ENCODE assay signal across 11 cellular contexts in the genomic region with DNA sequence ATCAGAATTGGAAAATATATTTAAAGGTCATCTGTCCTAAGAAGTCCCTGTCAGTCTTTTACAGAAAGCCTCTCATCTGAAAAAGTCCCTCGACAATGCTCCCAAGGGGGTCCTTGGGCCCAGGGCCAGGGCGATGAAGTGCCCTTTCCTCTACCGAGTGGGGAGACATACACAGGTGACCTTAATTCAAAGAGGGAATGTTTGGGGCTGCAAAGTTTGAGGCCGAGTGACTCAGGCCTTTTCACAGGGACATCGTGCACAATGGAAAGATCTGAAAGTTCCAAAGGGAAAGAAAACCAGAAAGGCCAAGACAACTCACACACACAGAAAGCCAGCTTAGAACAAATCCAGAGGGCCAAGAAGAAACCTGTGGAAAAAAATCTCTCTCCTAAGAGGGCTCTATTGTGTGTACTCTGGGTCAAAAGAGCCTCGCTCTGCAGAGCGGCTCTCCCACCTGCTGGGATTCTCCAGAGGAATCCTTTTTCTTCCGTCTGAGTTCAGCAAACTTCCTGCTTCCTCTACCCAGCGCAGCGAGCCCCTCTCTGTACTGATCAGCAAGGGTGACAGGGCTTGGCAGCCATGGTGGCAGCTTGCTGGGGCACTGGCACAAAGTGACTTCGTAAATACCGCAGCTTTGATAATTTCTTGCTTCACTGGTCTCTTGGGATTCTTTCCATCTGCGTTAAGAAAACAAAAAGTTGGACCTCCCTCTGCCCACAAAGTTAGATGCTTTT.
A peak's percentile ranks its signal among the peaks of the same experiment; 100 is the strongest.
DNase-seq lines count a peak whose midpoint lies in the region; ATAC-seq, FAIRE-seq and TF ChIP-seq lines count a peak whose summit lies in the region.
"Had no signal": no experiment of that assay in that cellular context is flagged by ENCODE, and none has a peak within 500 bp of the region (broad histone marks: within the 10 kb centered on the region; RNA-seq: fewer than 3 reads in every experiment).

No MANE protein-coding gene starts in this region.

- no peak for TF ChIP-seq CTCF in endothelial cell of umbilical vein (IDR thresholded peaks at IDR 0.05; ENCODE audit: extremely low read depth in 1 of 2, insufficient read depth in 1 of 2, low read depth in 1 of 2, low read length in 2 of 2)

- H3K9me3 ChIP-seq in endothelial cell of umbilical vein (replicated peaks; ENCODE audit: control insufficient read depth, insufficient read depth, low read length) (no peaks in the 10 kb centered on the region), mucosa of rectum (ENCODE audit: control insufficient read depth in 2 of 2, low read length in 2 of 2) (no peaks in the 10 kb centered on the region)

- H3K9me1 ChIP-seq in endothelial cell of umbilical vein (replicated peaks; ENCODE audit: control insufficient read depth, extremely low read depth, insufficient read depth, low read length) = no peaks in the 10 kb centered on the region

- H3K36me3 Mint-ChIP-seq in T-helper 2 cell treated with Interferon-gamma antibody and Interleukin-4, amounts not matched to agents 5 μg/mL and 100 μg/mL, for 36 hours (ENCODE audit: low read depth) = no peaks in the 10 kb centered on the region
- H3K36me3 Mint-ChIP-seq in activated T-cell treated with anti-CD3 and anti-CD28 coated beads, Interleukin-2, amount 50 U/mL, for 4 hours (ENCODE audit: insufficient read depth) = no peaks in the 10 kb centered on the region

- ATAC-seq in GM18867 (IDR thresholded peaks at IDR 0.05; ENCODE audit: unreplicated experiment) (no peak), HG03095 (IDR thresholded peaks at IDR 0.05; ENCODE audit: unreplicated experiment) (no peak)
- no peak for ATAC-seq in activated T-cell treated with anti-CD3 and anti-CD28 coated beads, Interleukin-2, amount 50 U/mL, for 4 hours

- no peak for TF ChIP-seq POLR2A in endothelial cell of umbilical vein (IDR thresholded peaks at IDR 0.05; ENCODE audit: low read depth, low read length)

- H3K27ac ChIP-seq in endothelial cell of umbilical vein (ENCODE audit: insufficient read depth, low read depth, low read length) = no peak overlapping the region
- peak overlapping the region; percentile 85 to 87 for H3K27ac ChIP-seq in mucosa of rectum (ENCODE audit: low read depth in 2 of 2, low read length in 2 of 2)
- H3K27ac ChIP-seq: GM23248 had no signal

- no peaks in the 10 kb centered on the region for H3K27me3 ChIP-seq in endothelial cell of umbilical vein (ENCODE audit: control insufficient read depth in 2 of 2, insufficient read depth in 2 of 2, low read length in 2 of 2)
- no peaks in the 10 kb centered on the region for H3K27me3 ChIP-seq in mucosa of rectum (ENCODE audit: control insufficient read depth in 2 of 2, insufficient read depth in 2 of 2, low read length in 2 of 2)

- DNase-seq in A172 (ENCODE audit: low spot score) (peak; percentile 51), NCI-H2107 treated with DMSO at 0.1 percent for 48 hours (lab: John Stamatoyannopoulos, UW; ENCODE audit: unreplicated experiment) (peak; percentile 56), endothelial cell of umbilical vein (ENCODE audit: low read depth, low spot score) (peak; percentile 34)
- no peak for DNase-seq in T-helper 2 cell treated with Interferon-gamma antibody and Interleukin-4, amounts not matched to agents 5 μg/mL and 100 μg/mL, for 36 hours (ENCODE audit: low spot score)
- DNase-seq in activated T-cell treated with anti-CD3 and anti-CD28 coated beads, Interleukin-2, amount 50 U/mL, for 4 hours = no peak
- DNase-seq: activated gamma-delta T cell, GM23248, NCI-H524 treated with DMSO at 0.1 percent for 48 hours had no signal

- no peaks in the 10 kb centered on the region for H4K20me1 ChIP-seq in endothelial cell of umbilical vein (replicated peaks; ENCODE audit: control insufficient read depth, extremely low read depth, insufficient read depth, low read length)

- H3K9ac ChIP-seq in endothelial cell of umbilical vein (replicated peaks; ENCODE audit: extremely low read depth, insufficient read depth, low read length) (no peak overlapping the region), mucosa of rectum (ENCODE audit: low read depth in 1 of 2, low read length in 2 of 2) (peak overlapping the region in 1 of 2 donors; percentile 8)
- H3K9ac ChIP-seq: GM23248 had no signal

- no peak overlapping the region for H3K27ac Mint-ChIP-seq in T-helper 2 cell treated with Interferon-gamma antibody and Interleukin-4, amounts not matched to agents 5 μg/mL and 100 μg/mL, for 36 hours

- POLR2A ChIA-PET in endothelial cell of umbilical vein (lab: Charles Lee) = no interaction called here

- H3K27me3 Mint-ChIP-seq in T-helper 2 cell treated with Interferon-gamma antibody and Interleukin-4, amounts not matched to agents 5 μg/mL and 100 μg/mL, for 36 hours (ENCODE audit: low read depth) = peaks cover 14% of the 10 kb centered on the region
- H3K27me3 Mint-ChIP-seq in activated T-cell treated with anti-CD3 and anti-CD28 coated beads, Interleukin-2, amount 50 U/mL, for 4 hours (ENCODE audit: low read depth) = peaks cover 2% of the 10 kb centered on the region

- peak; percentile 70 for FAIRE-seq in endothelial cell of umbilical vein (lab: Jason Lieb, UNC)

- no peak overlapping the region for H3K4me3 Mint-ChIP-seq in T-helper 2 cell treated with Interferon-gamma antibody and Interleukin-4, amounts not matched to agents 5 μg/mL and 100 μg/mL, for 36 hours
- H3K4me3 Mint-ChIP-seq in activated T-cell treated with anti-CD3 and anti-CD28 coated beads, Interleukin-2, amount 50 U/mL, for 4 hours = no peak overlapping the region

- intact Hi-C loops in endothelial cell of umbilical vein (cut with micrococcal nuclease) = loop anchor here (5.0 kb wide), 1 partner anchor 285 kb away; a partner anchor contains a TSS

- peak overlapping the region; percentile 3 for H3K4me2 ChIP-seq in endothelial cell of umbilical vein (ENCODE audit: insufficient read depth, low read length)

- CTCF ChIA-PET in endothelial cell of umbilical vein (lab: Charles Lee) = interaction anchor here (1.3 kb wide), 1 partner anchor 8 kb away, joined by 3 read pairs; no protein-coding TSS in a partner anchor

- H3K9me3 Mint-ChIP-seq in T-helper 2 cell treated with Interferon-gamma antibody and Interleukin-4, amounts not matched to agents 5 μg/mL and 100 μg/mL, for 36 hours = no peaks in the 10 kb centered on the region
- no peaks in the 10 kb centered on the region for H3K9me3 Mint-ChIP-seq in activated T-cell treated with anti-CD3 and anti-CD28 coated beads, Interleukin-2, amount 50 U/mL, for 4 hours

- H2AFZ ChIP-seq in endothelial cell of umbilical vein (ENCODE audit: low read depth, low read length) = peak overlapping the region; percentile 29
- H2AFZ ChIP-seq: GM23248 had no signal

- H3K4me3 ChIP-seq in endothelial cell of umbilical vein (replicated peaks in 1 of 3; ENCODE audit: insufficient read depth in 1 of 3, low read depth in 1 of 3, low read length in 3 of 3) = no peak overlapping the region
- no peak overlapping the region for H3K4me3 ChIP-seq in mucosa of rectum (ENCODE audit: low read length in 2 of 2)
- H3K4me3 ChIP-seq: GM23248 had no signal

- BruUV-seq in endothelial cell of umbilical vein (replicated peaks; lab: Mats Ljungman, UMichigan) = no TSS peak

- H3K4me1 ChIP-seq in endothelial cell of umbilical vein (ENCODE audit: control insufficient read depth, extremely low read depth, insufficient read depth, low read length) (peaks cover 24% of the 10 kb centered on the region), mucosa of rectum (ENCODE audit: control insufficient read depth in 2 of 2, insufficient read depth in 2 of 2, low read length in 2 of 2) (peaks cover 11 to 38% of the 10 kb centered on the region in 2 donors)

- dilution Hi-C loops in endothelial cell of umbilical vein (cut with MboI; ENCODE audit: extremely low pct_ligation_motif_present, low sequenced_read_pairs) = no loop called here

- H3K79me2 ChIP-seq in endothelial cell of umbilical vein (ENCODE audit: control insufficient read depth, insufficient read depth, low read length) = no peaks in the 10 kb centered on the region

- H3K4me1 Mint-ChIP-seq in T-helper 2 cell treated with Interferon-gamma antibody and Interleukin-4, amounts not matched to agents 5 μg/mL and 100 μg/mL, for 36 hours (ENCODE audit: low read depth) = no peaks in the 10 kb centered on the region
- H3K4me1 Mint-ChIP-seq in activated T-cell treated with anti-CD3 and anti-CD28 coated beads, Interleukin-2, amount 50 U/mL, for 4 hours (ENCODE audit: low read depth) = no peaks in the 10 kb centered on the region

- no peaks in the 10 kb centered on the region for H3K36me3 ChIP-seq in endothelial cell of umbilical vein (ENCODE audit: control insufficient read depth in 2 of 2, extremely low read depth in 1 of 2, insufficient read depth in 2 of 2, low read length in 2 of 2)
- no peaks in the 10 kb centered on the region for H3K36me3 ChIP-seq in mucosa of rectum (ENCODE audit: control insufficient read depth in 2 of 2, insufficient read depth in 2 of 2, low read length in 2 of 2)

TF ChIP-seq in endothelial cell of umbilical vein, 7 proteins besides CTCF, POLR2A, EP300 and RAD21:
- no peak for TF ChIP-seq EZH2 (IDR thresholded peaks at IDR 0.05; ENCODE audit: borderline replicate concordance, low read depth, low read length, severe bottlenecking)
- no peak for TF ChIP-seq MYC (IDR thresholded peaks at IDR 0.05; ENCODE audit: low read depth, low read length)
- TF ChIP-seq GATA2 (IDR thresholded peaks at IDR 0.05; ENCODE audit: insufficient read depth, insufficient read length, low read depth, low read length) = no peak
- no peak for TF ChIP-seq FOS (IDR thresholded peaks at IDR 0.05; ENCODE audit: borderline replicate concordance, insufficient read depth, low read length)
- TF ChIP-seq, protein P1, sequence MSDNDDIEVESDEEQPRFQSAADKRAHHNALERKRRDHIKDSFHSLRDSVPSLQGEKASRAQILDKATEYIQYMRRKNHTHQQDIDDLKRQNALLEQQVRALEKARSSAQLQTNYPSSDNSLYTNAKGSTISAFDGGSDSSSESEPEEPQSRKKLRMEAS (IDR thresholded peaks at IDR 0.05; ENCODE audit: insufficient read depth, insufficient read length) = no peak
- TF ChIP-seq POLR2AphosphoS5 (IDR thresholded peaks at IDR 0.05; ENCODE audit: insufficient read depth, low read depth, low read length) = no peak
- no peak for TF ChIP-seq JUN (IDR thresholded peaks at IDR 0.05; ENCODE audit: borderline replicate concordance, insufficient read depth, insufficient read length, low read depth)

Comparison
In these comparisons a context has a peak if more than half of its experiments do, and no peak if none do; other contexts are left out.
1. DNase-seq: peak in A172 (single experiment), NCI-H2107 treated with DMSO at 0.1 percent for 48 hours (single experiment) and endothelial cell of umbilical vein (single experiment); none in T-helper 2 cell treated with Interferon-gamma antibody and Interleukin-4, amounts not matched to agents 5 μg/mL and 100 μg/mL, for 36 hours (single experiment) and activated T-cell treated with anti-CD3 and anti-CD28 coated beads, Interleukin-2, amount 50 U/mL, for 4 hours (single experiment).